In genomic region chr16:66485361-66485760, GRCh38 we compare ENCODE assay signal across 1 cellular context.
TF ChIP-seq lines count a peak whose summit lies in the region.

No MANE protein-coding gene starts in this region.

TF ChIP-seq in H1, 55 proteins besides CTCF, POLR2A, EP300 and RAD21 (continued from another document):
- TF ChIP-seq TEAD4 (IDR thresholded peaks at IDR 0.05; ENCODE audit: low read depth, low read length) = no peak
- TF ChIP-seq HDAC6 (IDR thresholded peaks at IDR 0.05; ENCODE audit: low read depth, low read length) = no peak
- TF ChIP-seq, protein P1, sequence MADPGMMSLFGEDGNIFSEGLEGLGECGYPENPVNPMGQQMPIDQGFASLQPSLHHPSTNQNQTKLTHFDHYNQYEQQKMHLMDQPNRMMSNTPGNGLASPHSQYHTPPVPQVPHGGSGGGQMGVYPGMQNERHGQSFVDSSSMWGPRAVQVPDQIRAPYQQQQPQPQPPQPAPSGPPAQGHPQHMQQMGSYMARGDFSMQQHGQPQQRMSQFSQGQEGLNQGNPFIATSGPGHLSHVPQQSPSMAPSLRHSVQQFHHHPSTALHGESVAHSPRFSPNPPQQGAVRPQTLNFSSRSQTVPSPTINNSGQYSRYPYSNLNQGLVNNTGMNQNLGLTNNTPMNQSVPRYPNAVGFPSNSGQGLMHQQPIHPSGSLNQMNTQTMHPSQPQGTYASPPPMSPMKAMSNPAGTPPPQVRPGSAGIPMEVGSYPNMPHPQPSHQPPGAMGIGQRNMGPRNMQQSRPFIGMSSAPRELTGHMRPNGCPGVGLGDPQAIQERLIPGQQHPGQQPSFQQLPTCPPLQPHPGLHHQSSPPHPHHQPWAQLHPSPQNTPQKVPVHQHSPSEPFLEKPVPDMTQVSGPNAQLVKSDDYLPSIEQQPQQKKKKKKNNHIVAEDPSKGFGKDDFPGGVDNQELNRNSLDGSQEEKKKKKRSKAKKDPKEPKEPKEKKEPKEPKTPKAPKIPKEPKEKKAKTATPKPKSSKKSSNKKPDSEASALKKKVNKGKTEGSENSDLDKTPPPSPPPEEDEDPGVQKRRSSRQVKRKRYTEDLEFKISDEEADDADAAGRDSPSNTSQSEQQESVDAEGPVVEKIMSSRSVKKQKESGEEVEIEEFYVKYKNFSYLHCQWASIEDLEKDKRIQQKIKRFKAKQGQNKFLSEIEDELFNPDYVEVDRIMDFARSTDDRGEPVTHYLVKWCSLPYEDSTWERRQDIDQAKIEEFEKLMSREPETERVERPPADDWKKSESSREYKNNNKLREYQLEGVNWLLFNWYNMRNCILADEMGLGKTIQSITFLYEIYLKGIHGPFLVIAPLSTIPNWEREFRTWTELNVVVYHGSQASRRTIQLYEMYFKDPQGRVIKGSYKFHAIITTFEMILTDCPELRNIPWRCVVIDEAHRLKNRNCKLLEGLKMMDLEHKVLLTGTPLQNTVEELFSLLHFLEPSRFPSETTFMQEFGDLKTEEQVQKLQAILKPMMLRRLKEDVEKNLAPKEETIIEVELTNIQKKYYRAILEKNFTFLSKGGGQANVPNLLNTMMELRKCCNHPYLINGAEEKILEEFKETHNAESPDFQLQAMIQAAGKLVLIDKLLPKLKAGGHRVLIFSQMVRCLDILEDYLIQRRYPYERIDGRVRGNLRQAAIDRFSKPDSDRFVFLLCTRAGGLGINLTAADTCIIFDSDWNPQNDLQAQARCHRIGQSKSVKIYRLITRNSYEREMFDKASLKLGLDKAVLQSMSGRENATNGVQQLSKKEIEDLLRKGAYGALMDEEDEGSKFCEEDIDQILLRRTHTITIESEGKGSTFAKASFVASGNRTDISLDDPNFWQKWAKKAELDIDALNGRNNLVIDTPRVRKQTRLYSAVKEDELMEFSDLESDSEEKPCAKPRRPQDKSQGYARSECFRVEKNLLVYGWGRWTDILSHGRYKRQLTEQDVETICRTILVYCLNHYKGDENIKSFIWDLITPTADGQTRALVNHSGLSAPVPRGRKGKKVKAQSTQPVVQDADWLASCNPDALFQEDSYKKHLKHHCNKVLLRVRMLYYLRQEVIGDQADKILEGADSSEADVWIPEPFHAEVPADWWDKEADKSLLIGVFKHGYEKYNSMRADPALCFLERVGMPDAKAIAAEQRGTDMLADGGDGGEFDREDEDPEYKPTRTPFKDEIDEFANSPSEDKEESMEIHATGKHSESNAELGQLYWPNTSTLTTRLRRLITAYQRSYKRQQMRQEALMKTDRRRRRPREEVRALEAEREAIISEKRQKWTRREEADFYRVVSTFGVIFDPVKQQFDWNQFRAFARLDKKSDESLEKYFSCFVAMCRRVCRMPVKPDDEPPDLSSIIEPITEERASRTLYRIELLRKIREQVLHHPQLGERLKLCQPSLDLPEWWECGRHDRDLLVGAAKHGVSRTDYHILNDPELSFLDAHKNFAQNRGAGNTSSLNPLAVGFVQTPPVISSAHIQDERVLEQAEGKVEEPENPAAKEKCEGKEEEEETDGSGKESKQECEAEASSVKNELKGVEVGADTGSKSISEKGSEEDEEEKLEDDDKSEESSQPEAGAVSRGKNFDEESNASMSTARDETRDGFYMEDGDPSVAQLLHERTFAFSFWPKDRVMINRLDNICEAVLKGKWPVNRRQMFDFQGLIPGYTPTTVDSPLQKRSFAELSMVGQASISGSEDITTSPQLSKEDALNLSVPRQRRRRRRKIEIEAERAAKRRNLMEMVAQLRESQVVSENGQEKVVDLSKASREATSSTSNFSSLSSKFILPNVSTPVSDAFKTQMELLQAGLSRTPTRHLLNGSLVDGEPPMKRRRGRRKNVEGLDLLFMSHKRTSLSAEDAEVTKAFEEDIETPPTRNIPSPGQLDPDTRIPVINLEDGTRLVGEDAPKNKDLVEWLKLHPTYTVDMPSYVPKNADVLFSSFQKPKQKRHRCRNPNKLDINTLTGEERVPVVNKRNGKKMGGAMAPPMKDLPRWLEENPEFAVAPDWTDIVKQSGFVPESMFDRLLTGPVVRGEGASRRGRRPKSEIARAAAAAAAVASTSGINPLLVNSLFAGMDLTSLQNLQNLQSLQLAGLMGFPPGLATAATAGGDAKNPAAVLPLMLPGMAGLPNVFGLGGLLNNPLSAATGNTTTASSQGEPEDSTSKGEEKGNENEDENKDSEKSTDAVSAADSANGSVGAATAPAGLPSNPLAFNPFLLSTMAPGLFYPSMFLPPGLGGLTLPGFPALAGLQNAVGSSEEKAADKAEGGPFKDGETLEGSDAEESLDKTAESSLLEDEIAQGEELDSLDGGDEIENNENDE (IDR thresholded peaks at IDR 0.05; ENCODE audit: insufficient replicate concordance, low read length) = no peak
- no peak for TF ChIP-seq KDM4A (IDR thresholded peaks at IDR 0.05; ENCODE audit: low read depth, low read length, severe bottlenecking)
- no peak for TF ChIP-seq YY1 (IDR thresholded peaks at IDR 0.05; ENCODE audit: low read depth, low read length)
- no peak for TF ChIP-seq TAF7 (optimal IDR thresholded peaks at IDR 0.05; ENCODE audit: borderline replicate concordance, low read depth, low read length)
TF ChIP-seq in H1: peak in this region for 0.
